In genomic region chr6:22036267-22036666, GRCh38 we compare ENCODE assay signal across 8 cellular contexts.
DNase-seq lines count a peak whose midpoint lies in the region; ATAC-seq and TF ChIP-seq lines count a peak whose summit lies in the region.

No MANE protein-coding gene starts in this region.

- ATAC-seq in GM21576 (IDR thresholded peaks at IDR 0.05; ENCODE audit: unreplicated experiment) (peak; percentile 72), GM21619 (IDR thresholded peaks at IDR 0.05; ENCODE audit: unreplicated experiment) (no peak), HG02642 (IDR thresholded peaks at IDR 0.05; ENCODE audit: poor library complexity, unreplicated experiment) (no peak)

- peaks cover 2% of the 10 kb centered on the region for H3K27me3 Mint-ChIP-seq in glutamatergic neuron (ENCODE audit: unreplicated experiment)

- DNase-seq in COR-L47 (lab: John Stamatoyannopoulos, UW) (peak; percentile 14), NCI-H226 (peak; percentile 18), iPS DF 4.7 (ENCODE audit: extremely low read depth, low spot score) (peak; percentile 69), NCI-H524 treated with DMSO at 0.1 percent for 48 hours (lab: John Stamatoyannopoulos, UW) (no peak), glutamatergic neuron (no peak)

- no peak overlapping the region for H3K27ac Mint-ChIP-seq in glutamatergic neuron (ENCODE audit: unreplicated experiment)

- no peak overlapping the region for H3K4me3 Mint-ChIP-seq in glutamatergic neuron (ENCODE audit: unreplicated experiment)

- peaks cover 17% of the 10 kb centered on the region for H3K36me3 Mint-ChIP-seq in glutamatergic neuron (ENCODE audit: unreplicated experiment)

- H3K9me3 Mint-ChIP-seq in glutamatergic neuron (ENCODE audit: unreplicated experiment) = peaks cover 2% of the 10 kb centered on the region

- TF ChIP-seq CTCF in glutamatergic neuron (IDR thresholded peaks at IDR 0.05; ENCODE audit: partially characterized antibody, unreplicated experiment) = no peak

- H3K4me1 Mint-ChIP-seq in glutamatergic neuron (ENCODE audit: low read depth, unreplicated experiment) = peaks cover 7% of the 10 kb centered on the region

Comparison
In these comparisons a context has a peak if more than half of its experiments do, and no peak if none do; other contexts are left out.
1. DNase-seq: peak in COR-L47 (single experiment), NCI-H226 (single experiment) and iPS DF 4.7 (single experiment); none in NCI-H524 treated with DMSO at 0.1 percent for 48 hours (single experiment) and glutamatergic neuron (single experiment).